In the genomic region with DNA sequence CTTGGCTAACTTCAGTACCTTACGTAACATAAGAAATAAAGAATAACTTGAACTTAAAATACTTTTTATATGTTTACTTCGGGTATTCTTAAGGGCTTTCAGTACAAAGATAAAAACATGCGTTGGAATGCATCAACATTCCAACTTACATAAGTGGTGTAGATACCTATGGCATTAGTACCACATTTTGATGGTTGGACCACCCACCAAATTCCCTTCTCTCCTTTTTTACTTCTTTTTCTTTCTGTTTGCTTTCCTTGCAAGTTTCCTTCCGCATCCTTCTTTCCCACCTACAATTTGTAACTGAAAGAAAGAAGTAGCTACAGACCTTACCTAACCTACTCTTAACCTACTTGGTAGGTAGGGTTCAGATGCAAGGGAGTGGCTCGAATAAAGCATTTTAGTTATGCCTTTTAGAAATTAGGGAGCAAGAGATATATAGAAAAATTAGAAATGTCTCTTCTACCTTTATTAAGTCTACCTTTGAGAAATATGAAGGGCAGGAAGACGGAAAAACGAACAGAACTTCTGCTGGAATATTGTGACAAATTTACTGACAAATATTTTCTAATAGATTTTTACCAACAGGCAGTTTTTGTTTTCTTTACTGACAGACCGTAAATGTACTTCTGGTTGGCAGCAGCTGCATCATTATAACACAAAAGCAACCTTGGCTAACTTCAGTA, we compare ENCODE assay signal across 9 cellular contexts. TPM values are rescaled to one million over a fixed set of nuclear protein-coding genes. Genes with fewer than 3 reads are reported as not detected.
DNase-seq lines count a peak whose midpoint lies in the region; ATAC-seq and TF ChIP-seq lines count a peak whose summit lies in the region.
"Had no signal": no experiment of that assay in that cellular context is flagged by ENCODE, and none has a peak within 500 bp of the region (broad histone marks: within the 10 kb centered on the region; RNA-seq: fewer than 3 reads in every experiment).

No MANE protein-coding gene starts in this region.

- H3K9me3 ChIP-seq in HCT116 (ENCODE audit: control insufficient read depth in 1 of 2, insufficient read depth in 1 of 2, low read depth in 1 of 2, low read length in 2 of 2) (no peaks in the 10 kb centered on the region), iPS-18a (ENCODE audit: control insufficient read depth, low read depth, low read length) (no peaks in the 10 kb centered on the region)

- no peak for TF ChIP-seq POLR2A in HCT116 (IDR thresholded peaks at IDR 0.05; ENCODE audit: borderline replicate concordance, extremely low read depth, insufficient read depth, insufficient read length)

- no peak overlapping the region for H3K27ac Mint-ChIP-seq in activated T-helper 17 cell treated with anti-CD3 and anti-CD28 coated beads, Interleukin-2, amount 50 U/mL, for 72 hours
- no peak overlapping the region for H3K27ac Mint-ChIP-seq in glutamatergic neuron (ENCODE audit: unreplicated experiment)

- H3K9me2 ChIP-seq in HCT116 (ENCODE audit: insufficient read depth), result no peaks in the 10 kb centered on the region

- no peak for TF ChIP-seq CTCF in HCT116 (IDR thresholded peaks at IDR 0.05 in 2 of 3, conservative IDR thresholded peaks at IDR 0.05 in 1 of 3; ENCODE audit: borderline replicate concordance in 1 of 3, insufficient read depth in 1 of 3, low read depth in 2 of 3, low read length in 2 of 3)
- no peak for TF ChIP-seq CTCF in glutamatergic neuron (IDR thresholded peaks at IDR 0.05; ENCODE audit: partially characterized antibody, unreplicated experiment)
- no peak for TF ChIP-seq CTCF in RWPE1 (conservative IDR thresholded peaks at IDR 0.05; ENCODE audit: low read depth)

- ATAC-seq in HCT116 (no peak), HG02678 (IDR thresholded peaks at IDR 0.05; ENCODE audit: unreplicated experiment) (no peak)
- ATAC-seq in activated T-helper 17 cell treated with anti-CD3 and anti-CD28 coated beads, Interleukin-2, amount 50 U/mL, for 72 hours (replicated peaks), result no peak

- TF ChIP-seq RAD21 in HCT116 (IDR thresholded peaks at IDR 0.05; ENCODE audit: low read depth), result no peak

- BruUV-seq in HCT116 (replicated peaks; lab: Mats Ljungman, UMichigan), result no TSS peak

- POLR2A ChIA-PET in HCT116 (lab: Charles Lee), result no interaction called here
- POLR2A ChIA-PET in RWPE1 (lab: Yijun Ruan, JAX; ENCODE audit: low non-redundant PET), result no interaction called here

- H3K4me3 ChIP-seq in HCT116 (replicated peaks in 1 of 2; ENCODE audit: low read depth in 1 of 2, low read length in 2 of 2) (peak overlapping the region; percentile 60 to 93; a peak in 3 of 4 replicates), iPS-18a (ENCODE audit: low read length) (peak overlapping the region; percentile 74), skin epidermis (peak overlapping the region in 5 of 7 experiments; percentile 82 to 100 (median 90))

- H2AFZ ChIP-seq in HCT116 (ENCODE audit: low read depth, low read length, poor library complexity, severe bottlenecking), result no peak overlapping the region

- H3K9ac ChIP-seq in HCT116 (ENCODE audit: low read length) (peak overlapping the region; percentile 92), iPS-18a (ENCODE audit: low read length) (no peak overlapping the region)

- no peaks in the 10 kb centered on the region for H3K36me3 ChIP-seq in HCT116 (ENCODE audit: control insufficient read depth in 1 of 2, insufficient read depth in 2 of 2, low read length in 2 of 2)
- H3K36me3 ChIP-seq in iPS-18a (ENCODE audit: control insufficient read depth, low read depth, low read length), result no peaks in the 10 kb centered on the region

- RAD21 ChIA-PET in HCT116 (lab: Charles Lee; ENCODE audit: low non-redundant PET in 1 of 2, low total read pairs in 2 of 2, uncharacterized antibody in 2 of 2, unreplicated experiment in 2 of 2), result no interaction called here

- H3K4me1 Mint-ChIP-seq in activated T-helper 17 cell treated with anti-CD3 and anti-CD28 coated beads, Interleukin-2, amount 50 U/mL, for 72 hours, result peaks cover 21% of the 10 kb centered on the region
- H3K4me1 Mint-ChIP-seq in glutamatergic neuron (ENCODE audit: low read depth, unreplicated experiment), result peaks cover 9% of the 10 kb centered on the region

- no peaks in the 10 kb centered on the region for H3K27me3 Mint-ChIP-seq in activated T-helper 17 cell treated with anti-CD3 and anti-CD28 coated beads, Interleukin-2, amount 50 U/mL, for 72 hours
- H3K27me3 Mint-ChIP-seq in glutamatergic neuron (ENCODE audit: unreplicated experiment), result peaks cover 8% of the 10 kb centered on the region
- H3K27me3 Mint-ChIP-seq: activated B cell treated with CpG ODN at 0.5 μM for 24 hours had no signal

- peak overlapping the region; percentile 93 for H3K4me2 ChIP-seq in HCT116 (ENCODE audit: low read length)

- peaks cover 17 to 40% of the 10 kb centered on the region in 2 experiments for H3K4me1 ChIP-seq in HCT116 (ENCODE audit: control insufficient read depth in 1 of 2, insufficient read depth in 2 of 2, low read length in 2 of 2)
- H3K4me1 ChIP-seq in iPS-18a (ENCODE audit: control insufficient read depth, low read depth, low read length), result peaks cover 20% of the 10 kb centered on the region

- H3K9me3 Mint-ChIP-seq in activated T-helper 17 cell treated with anti-CD3 and anti-CD28 coated beads, Interleukin-2, amount 50 U/mL, for 72 hours, result no peaks in the 10 kb centered on the region
- H3K9me3 Mint-ChIP-seq in glutamatergic neuron (ENCODE audit: unreplicated experiment), result peaks cover 9% of the 10 kb centered on the region
- H3K9me3 Mint-ChIP-seq: activated B cell treated with CpG ODN at 0.5 μM for 24 hours had no signal

- peaks cover 21% of the 10 kb centered on the region for H3K36me3 Mint-ChIP-seq in activated T-helper 17 cell treated with anti-CD3 and anti-CD28 coated beads, Interleukin-2, amount 50 U/mL, for 72 hours (ENCODE audit: low read depth)
- H3K36me3 Mint-ChIP-seq in glutamatergic neuron (ENCODE audit: unreplicated experiment), result no peaks in the 10 kb centered on the region

- 0 out of 2 replicates have a peak, but pooled peaks cover 4% of the 10 kb centered on the region for H4K20me1 ChIP-seq in HCT116 (ENCODE audit: insufficient read depth)

- H3K27ac ChIP-seq in HCT116 (ENCODE audit: low read depth, low read length) (no peak overlapping the region; the same call in 1 of the 2 replicates), iPS-18a (ENCODE audit: low read length) (no peak overlapping the region), skin epidermis (peak overlapping the region in 16 of 21 experiments; percentile 84 to 99 (median 97)), RWPE1 (no peak overlapping the region)

- DNase-seq in HCT116 (ENCODE audit: low read depth, low spot score) (no peak), H4 (ENCODE audit: low spot score) (no peak), glutamatergic neuron (no peak), RWPE1 (ENCODE audit: low spot score) (no peak)
- DNase-seq: activated B cell treated with CpG ODN at 0.5 μM for 24 hours had no signal

- intact Hi-C loops in HCT116 (cut with micrococcal nuclease), result loop anchor here (5.0 to 10.0 kb wide), 3 partner anchors 138 to 560 kb away; no protein-coding TSS in a partner anchor

- H3K4me3 Mint-ChIP-seq in activated T-helper 17 cell treated with anti-CD3 and anti-CD28 coated beads, Interleukin-2, amount 50 U/mL, for 72 hours, result peak overlapping the region; percentile 92
- H3K4me3 Mint-ChIP-seq in glutamatergic neuron (ENCODE audit: unreplicated experiment), result no peak overlapping the region

- no peaks in the 10 kb centered on the region for H3K27me3 ChIP-seq in HCT116 (ENCODE audit: insufficient read depth, low read length)
- peaks cover 4% of the 10 kb centered on the region for H3K27me3 ChIP-seq in iPS-18a (ENCODE audit: control insufficient read depth, insufficient read depth, low read length)

- peaks cover 32% of the 10 kb centered on the region for H3K79me2 ChIP-seq in HCT116 (ENCODE audit: insufficient read depth, low read length)

- CTCF ChIA-PET in HCT116 (lab: Charles Lee), result interaction anchor here (2.3 kb wide), 1 partner anchor 180 kb away, joined by 5 read pairs; no protein-coding TSS in a partner anchor
- CTCF ChIA-PET in RWPE1 (lab: Yijun Ruan, JAX), result interaction anchor here (0.7 to 1.0 kb wide), 2 partner anchors 10 to 15 kb away, joined by 3 to 4 read pairs; no protein-coding TSS in a partner anchor

TF ChIP-seq in HCT116, 20 proteins besides CTCF, POLR2A, EP300 and RAD21:
- TF ChIP-seq, protein P1, sequence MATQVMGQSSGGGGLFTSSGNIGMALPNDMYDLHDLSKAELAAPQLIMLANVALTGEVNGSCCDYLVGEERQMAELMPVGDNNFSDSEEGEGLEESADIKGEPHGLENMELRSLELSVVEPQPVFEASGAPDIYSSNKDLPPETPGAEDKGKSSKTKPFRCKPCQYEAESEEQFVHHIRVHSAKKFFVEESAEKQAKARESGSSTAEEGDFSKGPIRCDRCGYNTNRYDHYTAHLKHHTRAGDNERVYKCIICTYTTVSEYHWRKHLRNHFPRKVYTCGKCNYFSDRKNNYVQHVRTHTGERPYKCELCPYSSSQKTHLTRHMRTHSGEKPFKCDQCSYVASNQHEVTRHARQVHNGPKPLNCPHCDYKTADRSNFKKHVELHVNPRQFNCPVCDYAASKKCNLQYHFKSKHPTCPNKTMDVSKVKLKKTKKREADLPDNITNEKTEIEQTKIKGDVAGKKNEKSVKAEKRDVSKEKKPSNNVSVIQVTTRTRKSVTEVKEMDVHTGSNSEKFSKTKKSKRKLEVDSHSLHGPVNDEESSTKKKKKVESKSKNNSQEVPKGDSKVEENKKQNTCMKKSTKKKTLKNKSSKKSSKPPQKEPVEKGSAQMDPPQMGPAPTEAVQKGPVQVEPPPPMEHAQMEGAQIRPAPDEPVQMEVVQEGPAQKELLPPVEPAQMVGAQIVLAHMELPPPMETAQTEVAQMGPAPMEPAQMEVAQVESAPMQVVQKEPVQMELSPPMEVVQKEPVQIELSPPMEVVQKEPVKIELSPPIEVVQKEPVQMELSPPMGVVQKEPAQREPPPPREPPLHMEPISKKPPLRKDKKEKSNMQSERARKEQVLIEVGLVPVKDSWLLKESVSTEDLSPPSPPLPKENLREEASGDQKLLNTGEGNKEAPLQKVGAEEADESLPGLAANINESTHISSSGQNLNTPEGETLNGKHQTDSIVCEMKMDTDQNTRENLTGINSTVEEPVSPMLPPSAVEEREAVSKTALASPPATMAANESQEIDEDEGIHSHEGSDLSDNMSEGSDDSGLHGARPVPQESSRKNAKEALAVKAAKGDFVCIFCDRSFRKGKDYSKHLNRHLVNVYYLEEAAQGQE (IDR thresholded peaks at IDR 0.05; ENCODE audit: low read depth), result no peak
- TF ChIP-seq EZH2 (IDR thresholded peaks at IDR 0.05) (no peak), TCF7L2 (IDR thresholded peaks at IDR 0.05; ENCODE audit: borderline replicate concordance, extremely low read depth, insufficient read depth, insufficient read length) (no peak), CEBPB (IDR thresholded peaks at IDR 0.05; ENCODE audit: low read depth) (no peak), ZNF274 (IDR thresholded peaks at IDR 0.05; ENCODE audit: low read depth, low read length) (no peak)

RNA-seq across cellular contexts. Expression of gene ARHGAP5, which starts 2.1 kb away (rescaled TPM):
- 66.7 TPM for total RNA-seq in HCT116 (2021; ENCODE audit: unreplicated experiment)
- polyA plus RNA-seq in HCT116 (2012), result 10.3 and 10.6 TPM in 2 replicates
- 10 to 100 TPM; 27.5 to 55.7 TPM for total RNA-seq in activated T-helper 17 cell treated with anti-CD3 and anti-CD28 coated beads, Interleukin-2, amount 50 U/mL, for 72 hours
- total RNA-seq in H4 (2014; rRNA removed; shearing (Covaris generic)), result 25.2 and 25.3 TPM in 2 replicates
- total RNA-seq in glutamatergic neuron (ENCODE audit: unreplicated experiment), result 73.8 TPM

Comparison
In these comparisons a context has a peak if more than half of its experiments do, and no peak if none do; other contexts are left out.
1. H3K27ac ChIP-seq: peak in skin epidermis (16 of 21); none in HCT116 (single experiment), iPS-18a (single experiment) and RWPE1 (single experiment).
2. Peak in every context shown above with its lines, with median percentiles within 50 percentile points of each other: H3K4me3 ChIP-seq.